Comparison of ENCODE assay signal across 9 cellular contexts in the genomic region with DNA sequence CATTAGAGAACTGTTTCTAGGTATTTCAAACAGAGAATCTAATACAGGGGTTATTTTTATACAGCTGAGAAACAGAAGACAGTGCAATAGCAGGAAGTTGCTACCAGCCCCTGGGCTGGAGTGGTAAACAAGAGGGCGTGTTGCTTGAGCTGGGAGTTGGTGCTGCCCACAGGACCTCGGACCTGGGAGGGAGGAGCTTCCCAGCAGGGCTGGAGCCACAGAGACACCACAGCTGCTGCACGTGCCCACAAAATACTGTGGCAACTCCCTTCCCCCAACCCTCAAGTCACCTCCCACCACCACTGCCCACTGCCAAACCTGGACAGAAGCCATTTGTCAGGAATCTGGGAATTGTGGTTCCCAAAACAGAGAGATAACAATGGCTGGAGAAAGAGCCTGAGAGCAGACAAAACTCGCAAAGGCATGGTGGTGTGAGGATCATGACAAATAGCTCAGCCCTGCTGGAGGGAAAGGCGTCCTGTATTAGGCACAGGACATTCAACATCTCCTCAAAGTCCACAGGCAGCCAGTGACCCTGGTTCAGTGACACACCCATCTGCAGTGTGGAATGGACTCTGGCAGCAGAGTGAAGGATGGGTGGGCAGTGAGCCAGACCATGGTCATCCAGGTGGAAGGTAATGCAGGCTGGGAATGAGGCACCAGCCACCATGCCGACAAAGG. TPM values are rescaled to one million over a fixed set of nuclear protein-coding genes. Genes with fewer than 3 reads are reported as not detected.
A peak's percentile ranks its signal among the peaks of the same experiment; 100 is the strongest.
DNase-seq lines count a peak whose midpoint lies in the region; ATAC-seq, FAIRE-seq and TF ChIP-seq lines count a peak whose summit lies in the region.
"Had no signal": no experiment of that assay in that cellular context is flagged by ENCODE, and none has a peak within 500 bp of the region (broad histone marks: within the 10 kb centered on the region; RNA-seq: fewer than 3 reads in every experiment).

No MANE protein-coding gene starts in this region.

- TF ChIP-seq CTCF in GM20000 (IDR thresholded peaks at IDR 0.05; ENCODE audit: extremely low read depth, missing control alignments) = no peak

- H3K9ac ChIP-seq in neuronal stem cell (ENCODE audit: low read depth, low read length, poor library complexity) = peak overlapping the region; percentile 32

- no peak overlapping the region for H2BK120ac ChIP-seq in neuronal stem cell (ENCODE audit: low read depth, low read length)

- peak overlapping the region; percentile 33 for H3K18ac ChIP-seq in neuronal stem cell (ENCODE audit: low read length)

- H2BK15ac ChIP-seq in neuronal stem cell (ENCODE audit: low read length) = no peak overlapping the region

- H3K14ac ChIP-seq in neuronal stem cell (ENCODE audit: low read length) = no peak overlapping the region

- H2BK5ac ChIP-seq in neuronal stem cell (ENCODE audit: low read length) = peak overlapping the region; percentile 16

- no peak overlapping the region for H4K8ac ChIP-seq in neuronal stem cell (ENCODE audit: low read depth, low read length)

- no peak overlapping the region for H3K4me3 ChIP-seq in neuronal stem cell (ENCODE audit: low read length in 2 of 2)
- H3K4me3 ChIP-seq: pancreas had no signal

- FAIRE-seq in GM18507 (lab: Jason Lieb, UNC) = peak; percentile 39
- FAIRE-seq: pancreas had no signal

- no peaks in the 10 kb centered on the region for H3K9me3 ChIP-seq in neuronal stem cell (replicated peaks in 1 of 2; ENCODE audit: control insufficient read depth in 2 of 2, insufficient read depth in 1 of 2, low read depth in 1 of 2, low read length in 2 of 2)
- H3K9me3 ChIP-seq: pancreas had no signal

- H3K4me1 ChIP-seq in neuronal stem cell (ENCODE audit: control insufficient read depth in 2 of 2, insufficient read depth in 1 of 2, low read depth in 1 of 2, low read length in 2 of 2) = peaks cover 11 to 24% of the 10 kb centered on the region in 2 donors

- H3K36me3 ChIP-seq in neuronal stem cell (replicated peaks in 1 of 2; ENCODE audit: control insufficient read depth in 2 of 2, insufficient read depth in 2 of 2, low read length in 2 of 2) = peaks cover 1 to 31% of the 10 kb centered on the region in 2 donors
- H3K36me3 ChIP-seq: pancreas had no signal

- peak overlapping the region; percentile 6 for H3K27ac ChIP-seq in neuronal stem cell (replicated peaks; ENCODE audit: low read length)

- H3K79me1 ChIP-seq in neuronal stem cell (ENCODE audit: low read depth, low read length) = peaks cover 9% of the 10 kb centered on the region

- no peak overlapping the region for H3K4me2 ChIP-seq in neuronal stem cell (ENCODE audit: insufficient read depth, low read length, poor library complexity, severe bottlenecking)

- no peak overlapping the region for H2AFZ ChIP-seq in neuronal stem cell (ENCODE audit: low read length)

- no CpG with 5 or more reads among the region's 6 CpGs for WGBS in neuronal stem cell (ENCODE audit: extremely low coverage in 2 of 2, insufficient read length in 2 of 2, insufficient replicate concordance in 1 of 2), 2 donors

- ATAC-seq in HG03280 (IDR thresholded peaks at IDR 0.05; ENCODE audit: unreplicated experiment) = peak; percentile 42
- no peak for ATAC-seq in GM19397 (IDR thresholded peaks at IDR 0.05; ENCODE audit: unreplicated experiment)

- no peaks in the 10 kb centered on the region for H3K27me3 ChIP-seq in neuronal stem cell (ENCODE audit: control insufficient read depth in 3 of 3, insufficient read depth in 3 of 3, low read depth in 1 of 3, low read length in 3 of 3)
- H3K27me3 ChIP-seq: pancreas had no signal

- no peak overlapping the region for H2BK12ac ChIP-seq in neuronal stem cell (ENCODE audit: low read length)

- H4K91ac ChIP-seq in neuronal stem cell (ENCODE audit: low read depth, low read length, poor library complexity) = no peak overlapping the region

- no peak overlapping the region for H3K23ac ChIP-seq in neuronal stem cell (ENCODE audit: low read depth, low read length, poor library complexity)

- peak overlapping the region; percentile 28 for H2AK5ac ChIP-seq in neuronal stem cell (ENCODE audit: low read depth, low read length)

- DNase-seq in GM18507 (ENCODE audit: extremely low spot score, insufficient read length, low read depth) (no peak), cerebellar cortex (ENCODE audit: low spot score) (peak; percentile 13), neuronal stem cell (ENCODE audit: low spot score) (no peak), GM20000 (ENCODE audit: low spot score) (no peak), NCI-H2107 treated with DMSO at 0.1 percent for 48 hours (lab: John Stamatoyannopoulos, UW; ENCODE audit: unreplicated experiment) (no peak), DMS79 (lab: John Stamatoyannopoulos, UW) (no peak)

- no peak overlapping the region for H3K4ac ChIP-seq in neuronal stem cell (ENCODE audit: low read length)

RNA-seq across cellular contexts. Expression of gene SPATA13, which starts 57.2 kb away (rescaled TPM):
- 13.0 TPM for polyA plus RNA-seq in neuronal stem cell (2013, experiment 1 of 2)
- polyA plus RNA-seq in neuronal stem cell (2013, experiment 2 of 2) = 13.3 TPM
